Comparison of ENCODE assay signal across 8 cellular contexts in the genomic region with DNA sequence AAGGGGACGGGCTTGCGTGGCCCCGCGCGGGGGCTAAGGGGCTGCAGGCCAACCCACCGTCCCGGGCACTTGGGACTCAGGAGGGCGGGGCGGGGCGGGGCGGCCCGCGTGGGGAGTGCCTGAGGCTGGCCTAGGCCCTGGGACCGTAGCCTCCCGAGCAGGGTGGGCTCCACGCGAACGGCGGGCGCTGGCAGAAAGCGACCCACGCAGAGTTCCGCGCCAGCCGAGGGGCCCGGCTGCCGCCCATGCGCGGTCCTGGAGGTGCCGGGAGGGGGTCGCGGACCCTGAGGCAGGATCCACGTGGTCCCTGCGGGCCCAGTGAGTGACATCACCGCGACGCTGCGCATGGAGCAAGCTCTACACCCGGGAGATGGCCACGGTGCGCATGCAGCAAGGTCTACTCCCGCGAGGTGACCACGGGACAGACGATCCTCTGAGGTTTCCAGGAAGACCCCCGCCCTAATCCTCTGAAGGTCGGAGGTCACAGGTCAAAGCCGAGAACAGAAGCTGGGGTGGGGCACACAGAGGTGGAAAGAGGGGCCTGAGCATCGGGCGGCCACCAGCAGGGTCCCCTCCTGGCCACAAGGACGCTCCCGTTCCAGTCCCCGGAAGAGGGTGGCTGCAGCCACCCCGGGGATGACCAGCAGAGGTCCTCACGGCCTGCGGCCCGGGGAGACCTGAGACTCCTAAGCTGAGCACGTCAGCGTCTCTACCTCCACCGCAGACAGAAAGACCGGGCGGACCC. TPM values are rescaled to one million over a fixed set of nuclear protein-coding genes. Genes with fewer than 3 reads are reported as not detected.
DNase-seq lines count a peak whose midpoint lies in the region; ATAC-seq and TF ChIP-seq lines count a peak whose summit lies in the region.

No MANE protein-coding gene starts in this region.

- no peaks in the 10 kb centered on the region for H3K36me3 Mint-ChIP-seq in natural killer cell

- H3K4me1 Mint-ChIP-seq in natural killer cell = peaks cover 15 to 18% of the 10 kb centered on the region in 2 donors

- no peaks in the 10 kb centered on the region for H3K27me3 ChIP-seq in tibial nerve

- no peaks in the 10 kb centered on the region for H3K9me3 Mint-ChIP-seq in natural killer cell

- peaks cover 0 to 20% (median 8%) of the 10 kb centered on the region in 4 donors for H3K4me1 ChIP-seq in tibial nerve

- TF ChIP-seq CTCF in fibroblast of the aortic adventitia (IDR thresholded peaks at IDR 0.05; ENCODE audit: insufficient read depth, low read length) (peak; percentile 7), natural killer cell (IDR thresholded peaks at IDR 0.05) (peak; percentile 39), tibial nerve (IDR thresholded peaks at IDR 0.05) (peak; percentile 76 to 98 (median 90))

- H3K27ac ChIP-seq in tibial nerve = peak overlapping the region; percentile 76 to 97 (median 84)

- H3K9me3 ChIP-seq in tibial nerve = no peaks in the 10 kb centered on the region

- H3K4me3 ChIP-seq in fibroblast of the aortic adventitia (ENCODE audit: low read depth, low read length) (no peak overlapping the region), tibial nerve (peak overlapping the region; percentile 29 to 58 (median 53))

- peak in 1 of 2 donors; percentile 33 for TF ChIP-seq POLR2A in tibial nerve (IDR thresholded peaks at IDR 0.05)

- peaks cover 8 to 13% of the 10 kb centered on the region in 2 donors for H3K27me3 Mint-ChIP-seq in natural killer cell (ENCODE audit: low read depth in 2 of 2)

- H3K36me3 ChIP-seq in tibial nerve = no peaks in the 10 kb centered on the region

- H3K4me3 Mint-ChIP-seq in natural killer cell = peak overlapping the region; percentile 75

- DNase-seq in DMS79 (lab: John Stamatoyannopoulos, UW) (peak; percentile 36), OCI-M1 (lab: John Stamatoyannopoulos, UW) (peak; percentile 96), fibroblast of the aortic adventitia (ENCODE audit: low read depth) (peak; percentile 13), natural killer cell (no peak), tibial nerve (ENCODE audit: low spot score in 2 of 2) (peak in 1 of 2 donors; percentile 69)
- DNase-seq in activated gamma-delta T cell treated with anti-CD3 and anti-CD28 coated beads, Interleukin-2, amount 50 U/mL, for 16 hours (ENCODE audit: low read depth) = peak; percentile 37

- H3K27ac Mint-ChIP-seq in natural killer cell = peak overlapping the region; percentile 29 to 51

- peak; percentile 54 for ATAC-seq in HG02938 (IDR thresholded peaks at IDR 0.05; ENCODE audit: unreplicated experiment)
- peak; percentile 35 to 59 (median 45) for ATAC-seq in natural killer cell
- no peak for ATAC-seq in GM21423 (IDR thresholded peaks at IDR 0.05; ENCODE audit: unreplicated experiment)

- peak in 1 of 2 donors; percentile 56 for TF ChIP-seq EP300 in tibial nerve (IDR thresholded peaks at IDR 0.05)

- 1 to 2% methylated on average over 26 to 27 of the region's 62 CpGs for WGBS in tibial nerve, 2 donors

- intact Hi-C loops in natural killer cell (cut with micrococcal nuclease) = loop anchor here (2.0 to 10.0 kb wide), 2 partner anchors 41 to 269 kb away; no protein-coding TSS in a partner anchor

RNA-seq across cellular contexts. Expression of gene SLC19A1, which starts 13.5 kb away (rescaled TPM):
- total RNA-seq in fibroblast of the aortic adventitia (ENCODE audit: low replicate concordance) (2.2 and 7.4 TPM in 2 replicates), natural killer cell (1 to 10 TPM; 2.5 to 9.0 (median 4.9) TPM), tibial nerve (10 to 100 TPM in 3 of 4 donors, 1 to 10 TPM in 1; 3.3 to 27.9 (median 11.4) TPM)

Comparison
In these comparisons a context has a peak if more than half of its experiments do, and no peak if none do; other contexts are left out.
1. CTCF ChIP-seq: peak in every context shown above with its lines; median percentile 90 in tibial nerve; 39 in natural killer cell; 7 in fibroblast of the aortic adventitia.